ENCODE assay signal across 1 cellular context in the genomic region with DNA sequence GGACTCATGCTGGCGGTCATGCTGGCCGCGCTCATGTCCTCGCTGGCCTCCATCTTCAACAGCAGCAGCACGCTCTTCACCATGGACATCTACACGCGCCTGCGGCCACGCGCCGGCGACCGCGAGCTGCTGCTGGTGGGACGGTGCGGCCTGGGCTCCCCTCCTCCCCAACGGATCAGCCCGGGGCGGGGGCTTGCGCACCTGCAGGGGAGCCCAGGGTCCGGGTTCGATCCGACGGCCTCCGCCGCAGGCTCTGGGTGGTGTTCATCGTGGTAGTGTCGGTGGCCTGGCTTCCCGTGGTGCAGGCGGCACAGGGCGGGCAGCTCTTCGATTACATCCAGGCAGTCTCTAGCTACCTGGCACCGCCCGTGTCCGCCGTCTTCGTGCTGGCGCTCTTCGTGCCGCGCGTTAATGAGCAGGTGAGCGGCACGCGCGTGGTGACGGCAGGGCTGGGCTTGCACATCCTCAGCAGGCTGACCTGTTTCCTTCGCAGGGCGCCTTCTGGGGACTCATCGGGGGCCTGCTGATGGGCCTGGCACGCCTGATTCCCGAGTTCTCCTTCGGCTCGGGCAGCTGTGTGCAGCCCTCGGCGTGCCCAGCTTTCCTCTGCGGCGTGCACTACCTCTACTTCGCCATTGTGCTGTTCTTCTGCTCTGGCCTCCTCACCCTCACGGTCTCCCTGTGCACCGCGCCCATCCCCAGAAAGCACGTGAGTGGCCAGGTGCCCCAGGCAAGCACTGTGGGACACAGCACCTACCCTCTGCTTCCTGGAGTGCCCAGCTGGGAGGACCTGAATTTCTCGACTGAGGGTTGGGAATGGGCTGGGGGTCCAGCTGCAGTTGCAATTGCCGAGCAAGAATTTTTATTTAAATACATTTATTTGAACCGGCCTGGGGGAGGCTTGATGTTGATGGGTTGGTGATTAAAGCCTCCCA.
TF ChIP-seq lines count a peak whose summit lies in the region.

No MANE protein-coding gene starts in this region.

TF ChIP-seq in HepG2, 621 proteins besides CTCF, POLR2A, EP300 and RAD21:
- TF ChIP-seq GPN1 (CRISPR knock-in tag; IDR thresholded peaks at IDR 0.05; ENCODE audit: borderline replicate concordance), result 0 out of 2 replicates have a peak, but pooled peaks have one; percentile 12
- TF ChIP-seq, protein P1, sequence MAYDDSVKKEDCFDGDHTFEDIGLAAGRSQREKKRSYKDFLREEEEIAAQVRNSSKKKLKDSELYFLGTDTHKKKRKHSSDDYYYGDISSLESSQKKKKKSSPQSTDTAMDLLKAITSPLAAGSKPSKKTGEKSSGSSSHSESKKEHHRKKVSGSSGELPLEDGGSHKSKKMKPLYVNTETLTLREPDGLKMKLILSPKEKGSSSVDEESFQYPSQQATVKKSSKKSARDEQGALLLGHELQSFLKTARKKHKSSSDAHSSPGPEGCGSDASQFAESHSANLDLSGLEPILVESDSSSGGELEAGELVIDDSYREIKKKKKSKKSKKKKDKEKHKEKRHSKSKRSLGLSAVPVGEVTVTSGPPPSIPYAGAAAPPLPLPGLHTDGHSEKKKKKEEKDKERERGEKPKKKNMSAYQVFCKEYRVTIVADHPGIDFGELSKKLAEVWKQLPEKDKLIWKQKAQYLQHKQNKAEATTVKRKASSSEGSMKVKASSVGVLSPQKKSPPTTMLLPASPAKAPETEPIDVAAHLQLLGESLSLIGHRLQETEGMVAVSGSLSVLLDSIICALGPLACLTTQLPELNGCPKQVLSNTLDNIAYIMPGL (CRISPR knock-in tag; IDR thresholded peaks at IDR 0.05; ENCODE audit: borderline replicate concordance in 1 of 2, low read depth in 1 of 2), result no peak
- 0 out of 2 replicates have a peak, but pooled peaks have one; percentile 3 for TF ChIP-seq SSRP1 (CRISPR knock-in tag; IDR thresholded peaks at IDR 0.05)
- TF ChIP-seq ZNF235 (CRISPR knock-in tag; IDR thresholded peaks at IDR 0.05; ENCODE audit: borderline replicate concordance), result no peak
- 0 out of 2 replicates have a peak, but pooled peaks have one; percentile 13 for TF ChIP-seq ZBTB38 (CRISPR knock-in tag; IDR thresholded peaks at IDR 0.05)
- no peak for TF ChIP-seq ZNF672 (CRISPR knock-in tag; IDR thresholded peaks at IDR 0.05)
- TF ChIP-seq, protein P2, sequence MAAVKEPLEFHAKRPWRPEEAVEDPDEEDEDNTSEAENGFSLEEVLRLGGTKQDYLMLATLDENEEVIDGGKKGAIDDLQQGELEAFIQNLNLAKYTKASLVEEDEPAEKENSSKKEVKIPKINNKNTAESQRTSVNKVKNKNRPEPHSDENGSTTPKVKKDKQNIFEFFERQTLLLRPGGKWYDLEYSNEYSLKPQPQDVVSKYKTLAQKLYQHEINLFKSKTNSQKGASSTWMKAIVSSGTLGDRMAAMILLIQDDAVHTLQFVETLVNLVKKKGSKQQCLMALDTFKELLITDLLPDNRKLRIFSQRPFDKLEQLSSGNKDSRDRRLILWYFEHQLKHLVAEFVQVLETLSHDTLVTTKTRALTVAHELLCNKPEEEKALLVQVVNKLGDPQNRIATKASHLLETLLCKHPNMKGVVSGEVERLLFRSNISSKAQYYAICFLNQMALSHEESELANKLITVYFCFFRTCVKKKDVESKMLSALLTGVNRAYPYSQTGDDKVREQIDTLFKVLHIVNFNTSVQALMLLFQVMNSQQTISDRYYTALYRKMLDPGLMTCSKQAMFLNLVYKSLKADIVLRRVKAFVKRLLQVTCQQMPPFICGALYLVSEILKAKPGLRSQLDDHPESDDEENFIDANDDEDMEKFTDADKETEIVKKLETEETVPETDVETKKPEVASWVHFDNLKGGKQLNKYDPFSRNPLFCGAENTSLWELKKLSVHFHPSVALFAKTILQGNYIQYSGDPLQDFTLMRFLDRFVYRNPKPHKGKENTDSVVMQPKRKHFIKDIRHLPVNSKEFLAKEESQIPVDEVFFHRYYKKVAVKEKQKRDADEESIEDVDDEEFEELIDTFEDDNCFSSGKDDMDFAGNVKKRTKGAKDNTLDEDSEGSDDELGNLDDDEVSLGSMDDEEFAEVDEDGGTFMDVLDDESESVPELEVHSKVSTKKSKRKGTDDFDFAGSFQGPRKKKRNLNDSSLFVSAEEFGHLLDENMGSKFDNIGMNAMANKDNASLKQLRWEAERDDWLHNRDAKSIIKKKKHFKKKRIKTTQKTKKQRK (IDR thresholded peaks at IDR 0.05; ENCODE audit: low read length), result no peak
- 0 out of 2 replicates have a peak, but pooled peaks have one; percentile 34 for TF ChIP-seq RBFOX2 (IDR thresholded peaks at IDR 0.05; ENCODE audit: low read depth, low read length)
- peak; percentile 6; the same call in 1 of the 2 replicates for TF ChIP-seq POLR2AphosphoS5 (IDR thresholded peaks at IDR 0.05; ENCODE audit: low read depth, low read length)
- 0 out of 2 replicates have a peak, but pooled peaks have one; percentile 21 for TF ChIP-seq HNRNPL (IDR thresholded peaks at IDR 0.05; ENCODE audit: low read depth, low read length)
- peak; percentile 96 for TF ChIP-seq AGO2 (optimal IDR thresholded peaks at IDR 0.05; ENCODE audit: low read depth, low read length)
- TF ChIP-seq, protein P3, sequence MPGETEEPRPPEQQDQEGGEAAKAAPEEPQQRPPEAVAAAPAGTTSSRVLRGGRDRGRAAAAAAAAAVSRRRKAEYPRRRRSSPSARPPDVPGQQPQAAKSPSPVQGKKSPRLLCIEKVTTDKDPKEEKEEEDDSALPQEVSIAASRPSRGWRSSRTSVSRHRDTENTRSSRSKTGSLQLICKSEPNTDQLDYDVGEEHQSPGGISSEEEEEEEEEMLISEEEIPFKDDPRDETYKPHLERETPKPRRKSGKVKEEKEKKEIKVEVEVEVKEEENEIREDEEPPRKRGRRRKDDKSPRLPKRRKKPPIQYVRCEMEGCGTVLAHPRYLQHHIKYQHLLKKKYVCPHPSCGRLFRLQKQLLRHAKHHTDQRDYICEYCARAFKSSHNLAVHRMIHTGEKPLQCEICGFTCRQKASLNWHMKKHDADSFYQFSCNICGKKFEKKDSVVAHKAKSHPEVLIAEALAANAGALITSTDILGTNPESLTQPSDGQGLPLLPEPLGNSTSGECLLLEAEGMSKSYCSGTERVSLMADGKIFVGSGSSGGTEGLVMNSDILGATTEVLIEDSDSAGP (CRISPR knock-in tag; IDR thresholded peaks at IDR 0.05; ENCODE audit: borderline replicate concordance), result peak; percentile 16; the same call in 1 of the 2 replicates
